In genomic region chr14:52051861-52052260, GRCh38 we compare ENCODE assay signal across 16 cellular contexts. TPM values are rescaled to one million over a fixed set of nuclear protein-coding genes. Genes with fewer than 3 reads are reported as not detected.
DNase-seq lines count a peak whose midpoint lies in the region; ATAC-seq and TF ChIP-seq lines count a peak whose summit lies in the region.
"Had no signal": no experiment of that assay in that cellular context is flagged by ENCODE, and none has a peak within 500 bp of the region (broad histone marks: within the 10 kb centered on the region; RNA-seq: fewer than 3 reads in every experiment).

No MANE protein-coding gene starts in this region.

- DNase-seq in HT1080 (ENCODE audit: low read depth) (peak; percentile 46), chondrocyte (ENCODE audit: low spot score) (no peak), iris pigment epithelial cell (ENCODE audit: low read depth) (peak; percentile 77), tibial artery (no peak), NAMALWA (ENCODE audit: low spot score) (no peak), germinal center (ENCODE audit: low spot score) (no peak)
- DNase-seq: activated naive CD4-positive, alpha-beta T cell; left lung; MG63; natural killer cell; NCI-H2081; NCI-H69; stimulated activated naive CD4-positive, alpha-beta T cell; WERI-Rb-1 had no signal

- no peak for ATAC-seq in HG02973 (IDR thresholded peaks at IDR 0.05; ENCODE audit: unreplicated experiment)
- ATAC-seq: natural killer cell had no signal

- no peaks in the 10 kb centered on the region for H3K36me3 ChIP-seq in tibial artery
- H3K36me3 ChIP-seq: left lung, MG63, WERI-Rb-1 had no signal

- intact Hi-C loops in tibial artery (cut with DNase I; ENCODE audit: low total_unique reads): no loop called here

- H3K4me3 Mint-ChIP-seq in chondrocyte (ENCODE audit: unreplicated experiment): peak overlapping the region; percentile 21
- H3K4me3 Mint-ChIP-seq: CD14-positive monocyte, natural killer cell had no signal

- H3K27ac Mint-ChIP-seq in chondrocyte (ENCODE audit: unreplicated experiment): peak overlapping the region; percentile 91
- H3K27ac Mint-ChIP-seq: CD14-positive monocyte, natural killer cell had no signal

- H3K27me3 Mint-ChIP-seq in chondrocyte (ENCODE audit: low read depth): no peaks in the 10 kb centered on the region

- H3K9me3 ChIP-seq in tibial artery: no peaks in the 10 kb centered on the region
- H3K9me3 ChIP-seq: left lung, MG63 had no signal

- H3K27ac ChIP-seq in tibial artery: peak overlapping the region; percentile 30 to 47
- H3K27ac ChIP-seq: WERI-Rb-1 had no signal

- H3K4me1 ChIP-seq in tibial artery: peaks cover 0 to 71% (median 32%) of the 10 kb centered on the region in 4 donors
- H3K4me1 ChIP-seq: left lung had no signal

- TF ChIP-seq CTCF in chondrocyte (IDR thresholded peaks at IDR 0.05) (no peak), tibial artery (IDR thresholded peaks at IDR 0.05) (no peak)

- H3K36me3 Mint-ChIP-seq in chondrocyte (ENCODE audit: low read depth): peaks cover 10% of the 10 kb centered on the region
- H3K36me3 Mint-ChIP-seq: CD14-positive monocyte, natural killer cell had no signal

- peaks cover 85% of the 10 kb centered on the region for H3K4me1 Mint-ChIP-seq in chondrocyte (ENCODE audit: low read depth)
- H3K4me1 Mint-ChIP-seq: CD14-positive monocyte had no signal

- no peak overlapping the region for H3K4me3 ChIP-seq in tibial artery
- H3K4me3 ChIP-seq: left lung, MG63 had no signal

- H3K27me3 ChIP-seq in tibial artery: no peaks in the 10 kb centered on the region
- H3K27me3 ChIP-seq: left lung, MG63 had no signal

- H3K9me3 Mint-ChIP-seq in chondrocyte (ENCODE audit: low read depth): no peaks in the 10 kb centered on the region
- H3K9me3 Mint-ChIP-seq: natural killer cell had no signal

RNA-seq across cellular contexts. Expression of gene NID2, which starts 17.0 kb away (rescaled TPM):
- total RNA-seq in HT1080 (2014; rRNA removed; shearing (Covaris generic)): 1.6 and 2.2 TPM in 2 replicates
- polyA plus RNA-seq in HT1080 (2015; cell fraction: cytosol; rRNA removed): 1.6 and 2.3 TPM in 2 replicates
- 10.5 and 11.5 TPM in 2 replicates for polyA plus RNA-seq in HT1080 (2015; cell fraction: nucleus; rRNA removed)
- 49.4 to 67.8 TPM (median 51.6 TPM) in 3 replicates for total RNA-seq in chondrocyte
- polyA plus RNA-seq: CD14-positive monocyte had no signal

Comparison
In these comparisons a context has a peak if more than half of its experiments do, and no peak if none do; other contexts are left out.
1. DNase-seq: peak in HT1080 (single experiment) and iris pigment epithelial cell (single experiment); none in chondrocyte (single experiment), tibial artery (0 of 2), NAMALWA (single experiment) and germinal center (single experiment).
2. RNA of gene NID2, which starts 17.0 kb away (total RNA-seq): 49.4 to 67.8 TPM in chondrocyte; 1.6 to 2.2 TPM in HT1080; every median in the first group is over 10 times any median in the second.